In genomic region chr13:113947321-113948033, GRCh38 we compare ENCODE assay signal across 9 cellular contexts. TPM values are rescaled to one million over a fixed set of nuclear protein-coding genes. Genes with fewer than 3 reads are reported as not detected.
DNase-seq lines count a peak whose midpoint lies in the region; ATAC-seq, FAIRE-seq and TF ChIP-seq lines count a peak whose summit lies in the region.
"Had no signal": no experiment of that assay in that cellular context is flagged by ENCODE, and none has a peak within 500 bp of the region (broad histone marks: within the 10 kb centered on the region; RNA-seq: fewer than 3 reads in every experiment).

No MANE protein-coding gene starts in this region.

- H3K79me1 ChIP-seq in H1 (ENCODE audit: low read depth, low read length) = no peaks in the 10 kb centered on the region; the same call in 1 of the 2 replicates

- no peaks in the 10 kb centered on the region for H3K9me2 ChIP-seq in MM.1S (replicated peaks; ENCODE audit: insufficient read depth, low read length)

- no peaks in the 10 kb centered on the region for H3K79me2 ChIP-seq in H1 (ENCODE audit: control insufficient read depth in 1 of 2, insufficient read depth in 2 of 2, low read length in 2 of 2)
- H3K79me2 ChIP-seq in MM.1S (ENCODE audit: low read length) = no peaks in the 10 kb centered on the region

- no peak overlapping the region; a peak in 1 of 7 replicates for H3K9ac ChIP-seq in H1 (replicated peaks in 1 of 4; ENCODE audit: extremely low read depth in 1 of 4, low read depth in 3 of 4, low read length in 3 of 4)
- no peak overlapping the region for H3K9ac ChIP-seq in MM.1S (ENCODE audit: low read length)

- no peak overlapping the region for H2BK15ac ChIP-seq in H1 (ENCODE audit: low read length)

- 90% methylated on average over 13 of the region's 17 CpGs; no CpG with 5 or more reads in 1 of the 2 experiments for WGBS in H1 (ENCODE audit: extremely low coverage in 1 of 2, insufficient coverage in 1 of 2, insufficient read length in 1 of 2, insufficient replicate concordance in 2 of 2, low coverage in 1 of 2, low lambda C conversion rate in 2 of 2, missing lambda C conversion rate in 1 of 2), 2 experiments

- TF ChIP-seq EP300 in Ishikawa (IDR thresholded peaks at IDR 0.05; ENCODE audit: borderline replicate concordance) (no peak), H1 (IDR thresholded peaks at IDR 0.05; ENCODE audit: borderline replicate concordance in 1 of 2, low read depth in 2 of 2, low read length in 2 of 2) (no peak)

- H3K36me3 ChIP-seq in H1 (ENCODE audit: control insufficient read depth in 2 of 4, insufficient read depth in 4 of 4, low read length in 3 of 4) (no peaks in the 10 kb centered on the region), MM.1S (replicated peaks; ENCODE audit: insufficient read depth, low read length) (no peaks in the 10 kb centered on the region)

- no peak overlapping the region for H3K23ac ChIP-seq in H1 (ENCODE audit: insufficient read length)

- no peaks in the 10 kb centered on the region for H3K23me2 ChIP-seq in H1 (ENCODE audit: low read depth, low read length)

- TF ChIP-seq RAD21 in Ishikawa (IDR thresholded peaks at IDR 0.05; ENCODE audit: low read depth) (peak; percentile 58), H1 (IDR thresholded peaks at IDR 0.05 in 1 of 2, conservative IDR thresholded peaks at IDR 0.05 in 1 of 2; ENCODE audit: low read depth in 2 of 2, low read length in 2 of 2) (peak; percentile 68 to 78)

- H4K20me1 ChIP-seq in H1 (replicated peaks in 1 of 2; ENCODE audit: control insufficient read depth in 1 of 2, insufficient read depth in 2 of 2, low read length in 2 of 2) = no peaks in the 10 kb centered on the region
- H4K20me1 ChIP-seq in MM.1S (ENCODE audit: insufficient read depth, low read length) = no peaks in the 10 kb centered on the region

- H3K14ac ChIP-seq in H1 (ENCODE audit: insufficient read length) = no peak overlapping the region

- H3K9me3 ChIP-seq in H1 (ENCODE audit: insufficient read depth in 2 of 2, low read depth in 1 of 2, low read length in 1 of 2) (no peaks in the 10 kb centered on the region), MM.1S (replicated peaks; ENCODE audit: insufficient read depth, low read length) (no peaks in the 10 kb centered on the region)

- no peak overlapping the region for H2BK5ac ChIP-seq in H1 (ENCODE audit: low read depth, low read length)

- FAIRE-seq in H1 (lab: Jason Lieb, UNC) = no peak

- no peak for TF ChIP-seq POLR2A in H1 (IDR thresholded peaks at IDR 0.05; ENCODE audit: control extremely low read depth in 1 of 2, low read depth in 2 of 2, low read length in 2 of 2)

- H3K27ac ChIP-seq in H1 (ENCODE audit: low read depth, low read length) (no peak overlapping the region), MM.1S (ENCODE audit: low read length) (no peak overlapping the region)
- H3K27ac ChIP-seq: skin epidermis had no signal

- H3K27me3 ChIP-seq in H1 (replicated peaks in 1 of 4; ENCODE audit: control insufficient read depth in 3 of 4, extremely low read depth in 1 of 4, insufficient read depth in 3 of 4, low read length in 3 of 4) (no peaks in the 10 kb centered on the region), MM.1S (replicated peaks; ENCODE audit: insufficient read depth, low read length) (no peaks in the 10 kb centered on the region)

- H3K4me3 ChIP-seq in H1 (ENCODE audit: extremely low read depth in 1 of 4, insufficient read depth in 2 of 4, low read depth in 3 of 4, low read length in 4 of 4) (no peak overlapping the region), MM.1S (ENCODE audit: low read length) (no peak overlapping the region)
- H3K4me3 ChIP-seq: skin epidermis had no signal

- H2BK20ac ChIP-seq in H1 (ENCODE audit: low read length) = no peak overlapping the region

- H3K4me1 ChIP-seq in H1 (replicated peaks in 1 of 4; ENCODE audit: control insufficient read depth in 3 of 4, insufficient read depth in 4 of 4, low read length in 3 of 4) (peaks cover 0 to 2% (median 0%) of the 10 kb centered on the region in 4 experiments; a peak in 1 of 7 replicates), MM.1S (ENCODE audit: low read length) (no peaks in the 10 kb centered on the region)

- no peak overlapping the region for H3K18ac ChIP-seq in H1 (ENCODE audit: extremely low read depth, low read length)

- POLR2A ChIA-PET in H1 (lab: Charles Lee; ENCODE audit: partially characterized antibody) = no interaction called here

- no peak overlapping the region for H2AK5ac ChIP-seq in H1 (ENCODE audit: low read depth, low read length)

- H3K4me2 ChIP-seq in H1 (ENCODE audit: insufficient read depth in 1 of 2, low read depth in 2 of 2, low read length in 2 of 2) = no peak overlapping the region
- no peak overlapping the region for H3K4me2 ChIP-seq in MM.1S (ENCODE audit: low read depth, low read length)

- no peak overlapping the region for H2BK120ac ChIP-seq in H1 (replicated peaks; ENCODE audit: low read depth, low read length)

- CTCF ChIA-PET in H1 (lab: Charles Lee; ENCODE audit: partially characterized antibody) = interaction anchor here (0.6 to 3.3 kb wide), 8 partner anchors 10 to 281 kb away, joined by 3 to 13 read pairs (median 4); partner anchors contain the start of gene GRK1

- H4K91ac ChIP-seq in H1 (replicated peaks; ENCODE audit: insufficient read length, low read length) = no peak overlapping the region

- H2AFZ ChIP-seq in H1 (ENCODE audit: low read length) (no peak overlapping the region), MM.1S (ENCODE audit: low read length) (no peak overlapping the region)

- no peak overlapping the region for H3K4ac ChIP-seq in H1 (replicated peaks; ENCODE audit: insufficient read length, low read depth, low read length)

- DNase-seq in Ammon's horn (ENCODE audit: low spot score) = peak; percentile 77
- no peak for DNase-seq in H1 (ENCODE audit: low read depth in 1 of 2, low spot score in 2 of 2)
- DNase-seq in mucosa of gallbladder (ENCODE audit: low spot score) = peak; percentile 51
- DNase-seq in MM.1S = no peak
- no peak for DNase-seq in NCI-H2227 (lab: John Stamatoyannopoulos, UW; ENCODE audit: unreplicated experiment)
- no peak for DNase-seq in HuH-7.5 (ENCODE audit: low spot score)

- TF ChIP-seq CTCF in H1 (IDR thresholded peaks at IDR 0.05; ENCODE audit: control extremely low read depth in 1 of 3, insufficient read depth in 1 of 3, low read depth in 1 of 3, low read length in 3 of 3) (peak in 2 of 3 experiments; percentile 46; a peak in 3 of 4 replicates), MM.1S (IDR thresholded peaks at IDR 0.05; ENCODE audit: low read length) (no peak)

- H2BK12ac ChIP-seq in H1 (ENCODE audit: low read depth, low read length) = no peak overlapping the region

- H3F3A ChIP-seq in MM.1S (ENCODE audit: insufficient read depth, low read length) = no peaks in the 10 kb centered on the region

- H3K56ac ChIP-seq in H1 (replicated peaks; ENCODE audit: insufficient read length, low read depth, low read length) = no peak overlapping the region

- H4K8ac ChIP-seq in H1 (ENCODE audit: extremely low read depth, insufficient read depth, low read length) = no peak overlapping the region

- no peak overlapping the region for H4K5ac ChIP-seq in H1 (ENCODE audit: insufficient read length, low read depth, low read length)

- no peak for ATAC-seq in GM21737 (IDR thresholded peaks at IDR 0.05; ENCODE audit: unreplicated experiment)

TF ChIP-seq in Ishikawa, 13 proteins besides CTCF, POLR2A, EP300 and RAD21 (continues in another document):
- no peak for TF ChIP-seq YY1 (IDR thresholded peaks at IDR 0.05; ENCODE audit: low read depth)
- no peak for TF ChIP-seq FOXM1 (IDR thresholded peaks at IDR 0.05; ENCODE audit: borderline replicate concordance, low read depth)

TF ChIP-seq in H1, 55 proteins besides CTCF, POLR2A, EP300 and RAD21:
- TF ChIP-seq CEBPB (IDR thresholded peaks at IDR 0.05; ENCODE audit: low read depth, low read length) = no peak
- no peak for TF ChIP-seq SRF (IDR thresholded peaks at IDR 0.05; ENCODE audit: low read depth, low read length)
- no peak for TF ChIP-seq RXRA (IDR thresholded peaks at IDR 0.05; ENCODE audit: insufficient read depth, low read depth, low read length)
- TF ChIP-seq BACH1 (IDR thresholded peaks at IDR 0.05; ENCODE audit: low read length) = no peak
- no peak for TF ChIP-seq RFX5 (IDR thresholded peaks at IDR 0.05; ENCODE audit: borderline replicate concordance, low read depth, low read length)
- TF ChIP-seq MAX (IDR thresholded peaks at IDR 0.05) = 0 out of 2 replicates have a peak, but pooled peaks have one; percentile 27

RNA-seq across cellular contexts. Expression of gene C13orf46, which starts 26.4 kb away (rescaled TPM):
- total RNA-seq in H1 (2021; fragmentation: NEBNext Ultra II Directional; extraction: Animal tissue kit (Norgen Biotek cat#: 25700)) = 0.21 and 0.28 TPM in 2 replicates
- 0.23 and 0.60 TPM in 2 replicates for polyA plus RNA-seq in H1 (2011; rRNA removed)
- 0.21 TPM for polyA plus RNA-seq in H1 (2011; cell fraction: cytosol; rRNA removed)
- 1.2 TPM for polyA plus RNA-seq in H1 (2011; cell fraction: nucleus; rRNA removed)
- polyA plus RNA-seq in H1 (2012, experiment 1 of 2) = 0.09 to 0.21 TPM (median 0.11 TPM) in 3 of 4 replicates, not detected in the other
- polyA plus RNA-seq in H1 (2012, experiment 2 of 2) = 0.04 TPM
- polyA plus RNA-seq in H1 (2013, experiment 1 of 2) = 0.06 TPM
- polyA plus RNA-seq in H1 (2013, experiment 2 of 2) = 0.04 TPM
- 0.46 and 0.69 TPM in 2 replicates for polyA minus RNA-seq in H1 (2011; rRNA and poly(A)+ RNA removed)
- polyA minus RNA-seq in H1 (2011; cell fraction: cytosol; rRNA and poly(A)+ RNA removed) = 0.29 TPM
- polyA minus RNA-seq in H1 (2011; cell fraction: nucleus; rRNA and poly(A)+ RNA removed) = 0.80 TPM
- 11.8 TPM for total RNA-seq in mucosa of gallbladder

Comparison
In these comparisons a context has a peak if more than half of its experiments do, and no peak if none do; other contexts are left out.
1. DNase-seq: peak in Ammon's horn (single experiment) and mucosa of gallbladder (single experiment); none in H1 (0 of 2), MM.1S (single experiment), NCI-H2227 (single experiment) and HuH-7.5 (single experiment).
2. RNA of gene C13orf46, which starts 26.4 kb away (total RNA-seq): 11.8 TPM in mucosa of gallbladder (single experiment); 0.21 to 0.28 TPM in H1; every median in the first group is over 10 times any median in the second.